6 cellular contexts compared by ENCODE assay signal in the genomic region with DNA sequence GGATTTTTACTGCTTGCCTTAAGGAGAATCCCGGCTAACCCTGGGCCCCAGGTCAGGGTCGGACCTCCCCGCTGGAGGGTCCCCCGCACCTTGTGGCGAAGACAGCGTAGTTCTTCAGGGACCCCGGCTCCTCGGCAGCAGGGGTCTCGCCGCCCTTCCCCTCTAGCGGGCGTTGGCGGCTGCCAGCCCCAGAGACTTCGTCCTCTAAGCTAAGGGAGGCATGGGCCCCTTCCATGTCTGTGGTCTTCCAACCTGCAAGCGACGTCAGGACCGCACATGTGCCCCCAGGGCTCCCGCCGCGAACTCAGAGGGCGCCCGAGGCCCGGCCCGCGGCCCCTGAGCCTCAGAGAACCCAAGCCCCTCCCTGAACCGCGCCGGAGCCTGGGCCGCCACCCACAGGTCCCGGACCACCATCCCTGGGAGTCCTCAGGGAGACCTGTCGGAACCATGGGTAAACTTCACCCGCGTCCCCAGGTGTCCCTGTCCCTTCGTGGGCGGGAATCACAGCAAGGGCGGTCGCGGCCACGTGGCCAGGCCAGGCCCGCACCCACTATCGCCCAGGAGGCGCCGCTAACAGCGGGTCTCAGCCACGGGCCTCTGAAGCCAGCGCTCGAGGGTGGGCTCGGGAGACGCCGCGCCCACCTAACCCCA. TPM values are rescaled to one million over a fixed set of nuclear protein-coding genes. Genes with fewer than 3 reads are reported as not detected.
DNase-seq lines count a peak whose midpoint lies in the region; ATAC-seq, FAIRE-seq and TF ChIP-seq lines count a peak whose summit lies in the region.

No MANE protein-coding gene starts in this region.

- POLR2A ChIA-PET in AG04450 (lab: Yijun Ruan, JAX) (no interaction called here), HepG2 (lab: Yijun Ruan, JAX) (interaction anchor here (1.0 to 2.7 kb wide), 3 partner anchors 9 to 29 kb away, joined by 3 to 12 read pairs (median 5); a partner anchor contains a TSS)

- peaks cover 76% of the 10 kb centered on the region for H3K36me3 Mint-ChIP-seq in activated T-cell treated with anti-CD3 and anti-CD28 coated beads, Interleukin-2, amount 50 U/mL, for 24 hours (ENCODE audit: low read depth)

- H3K9ac ChIP-seq in HepG2 (ENCODE audit: insufficient read depth, low read depth, low read length) = no peak overlapping the region

- in situ Hi-C loops in HepG2 (cut with HindIII; ENCODE audit: extremely low pct_ligation_motif_present, low pct_unique_long_range_greater_than_20kb) (loop anchor here (25.0 kb wide), 1 partner anchor 655 kb away; no protein-coding TSS in a partner anchor), KBM-7 (cut with MboI; ENCODE audit: low pct_unique_long_range_greater_than_20kb, low sequenced_read_pairs) (no loop called here)

- no peak for TF ChIP-seq RAD21 in HepG2 (CRISPR knock-in tag; IDR thresholded peaks at IDR 0.05)

- H3K9me3 ChIP-seq in AG04450 (ENCODE audit: control insufficient read depth, insufficient read depth, low read length) = no peaks in the 10 kb centered on the region; the same call in 1 of the 2 replicates
- no peaks in the 10 kb centered on the region for H3K9me3 ChIP-seq in HepG2 (ENCODE audit: low read length)

- FAIRE-seq in HepG2 (lab: Jason Lieb, UNC) = no peak

- 99% methylated on average over 41 of the region's 51 CpGs for WGBS in HepG2 (ENCODE audit: low lambda C conversion rate)

- H3K4me2 ChIP-seq in HepG2 (ENCODE audit: low read depth, low read length) = no peak overlapping the region

- no peaks in the 10 kb centered on the region for H3K9me3 Mint-ChIP-seq in activated T-cell treated with anti-CD3 and anti-CD28 coated beads, Interleukin-2, amount 50 U/mL, for 24 hours

- DNase-seq in AG04450 (ENCODE audit: low read depth, low spot score) (no peak), HepG2 (ENCODE audit: low spot score) (no peak), SKM-1 treated with dmso at 0.1 percent for 144 hours (lab: John Stamatoyannopoulos, UW; ENCODE audit: unreplicated experiment) (no peak), KBM-7 (no peak)
- DNase-seq in activated T-cell treated with anti-CD3 and anti-CD28 coated beads, Interleukin-2, amount 50 U/mL, for 24 hours = no peak

- H4K20me1 ChIP-seq in HepG2 (ENCODE audit: insufficient read depth, low read length) = no peaks in the 10 kb centered on the region

- BruUV-seq in HepG2 (replicated peaks; lab: Mats Ljungman, UMichigan) = no TSS peak

- peaks cover 42% of the 10 kb centered on the region for H3K4me1 ChIP-seq in HepG2 (ENCODE audit: insufficient read depth, low read length)

- no peak for TF ChIP-seq POLR2A in HepG2 (IDR thresholded peaks at IDR 0.05; ENCODE audit: insufficient read depth in 1 of 2, low read depth in 2 of 2, low read length in 2 of 2)

- H3K27ac ChIP-seq in AG04450 (ENCODE audit: low read depth, low read length) (no peak overlapping the region), HepG2 (ENCODE audit: extremely low read length, insufficient read depth, low read length) (peak overlapping the region; percentile 29)

- H3K36me3 ChIP-seq in HepG2 (replicated peaks in 1 of 2; ENCODE audit: control insufficient read depth in 1 of 2, insufficient read depth in 2 of 2, low read length in 2 of 2) = peaks cover 15 to 28% of the 10 kb centered on the region in 2 experiments

- H3K4me3 ChIP-seq in AG04450 (ENCODE audit: low read depth, low read length) = peak overlapping the region; percentile 55
- H3K4me3 ChIP-seq in HepG2 (replicated peaks in 1 of 3; ENCODE audit: insufficient read depth in 1 of 3, low read depth in 2 of 3, low read length in 3 of 3) = no peak overlapping the region

- intact Hi-C loops in HepG2 (cut with micrococcal nuclease; ENCODE audit: unreplicated experiment) = no loop called here

- TF ChIP-seq CTCF in AG04450 (IDR thresholded peaks at IDR 0.05; ENCODE audit: low read depth, low read length) = no peak
- no peak for TF ChIP-seq CTCF in HepG2 (CRISPR knock-in tag; IDR thresholded peaks at IDR 0.05)

- no peak overlapping the region for H3K27ac Mint-ChIP-seq in activated T-cell treated with anti-CD3 and anti-CD28 coated beads, Interleukin-2, amount 50 U/mL, for 24 hours

- TF ChIP-seq EP300 in HepG2 (IDR thresholded peaks at IDR 0.05; ENCODE audit: low read depth in 2 of 2, low read length in 2 of 2) (no peak), HepG2 (CRISPR knock-in tag; IDR thresholded peaks at IDR 0.05; ENCODE audit: borderline replicate concordance) (no peak)

- H3K27me3 Mint-ChIP-seq in activated T-cell treated with anti-CD3 and anti-CD28 coated beads, Interleukin-2, amount 50 U/mL, for 24 hours = no peaks in the 10 kb centered on the region

- H3K4me3 Mint-ChIP-seq in activated T-cell treated with anti-CD3 and anti-CD28 coated beads, Interleukin-2, amount 50 U/mL, for 24 hours = peak overlapping the region; percentile 55

- peaks cover 30% of the 10 kb centered on the region for H3K79me2 ChIP-seq in HepG2 (ENCODE audit: insufficient read depth, low read length)

- ATAC-seq in HepG2 (no peak), HG02678 (IDR thresholded peaks at IDR 0.05; ENCODE audit: unreplicated experiment) (no peak)

- H3K4me1 Mint-ChIP-seq in activated T-cell treated with anti-CD3 and anti-CD28 coated beads, Interleukin-2, amount 50 U/mL, for 24 hours (ENCODE audit: low read depth) = peaks cover 48% of the 10 kb centered on the region

- H3K27me3 ChIP-seq in AG04450 (ENCODE audit: control insufficient read depth, insufficient read depth, low read length) = no peaks in the 10 kb centered on the region
- H3K27me3 ChIP-seq in HepG2 (ENCODE audit: control insufficient read depth in 1 of 2, insufficient read depth in 2 of 2, low read length in 2 of 2) = no peaks in the 10 kb centered on the region

- CTCF ChIA-PET in AG04450 (lab: Charles Lee) = interaction anchor here (1.1 to 3.8 kb wide), 2 partner anchors 9 to 43 kb away, joined by 7 to 17 read pairs; no protein-coding TSS in a partner anchor
- CTCF ChIA-PET in HepG2 (lab: Yijun Ruan, JAX; ENCODE audit: low intra/inter-chr PET ratio, low total read pairs) = no interaction called here

- H2AFZ ChIP-seq in HepG2 (ENCODE audit: low read length) = no peak overlapping the region

RNA-seq across cellular contexts. Expression of a gene that starts 0.6 kb away (rescaled TPM):
- polyA plus RNA-seq in AG04450 (2011; rRNA removed) (2.9 and 3.1 TPM in 2 replicates), HepG2 (2011; rRNA removed) (18.8 and 20.5 TPM in 2 replicates)
- 7.2 and 8.8 TPM in 2 replicates for polyA minus RNA-seq in AG04450 (2011; rRNA and poly(A)+ RNA removed)
- 7.3 and 11.7 TPM in 2 replicates for total RNA-seq in HepG2 (2016; rRNA removed; fragmentation: Illumina TruSeq; extraction: Trizol)
- total RNA-seq in HepG2 (2016; cell fraction: cytosol; rRNA removed; fragmentation: Illumina TruSeq; extraction: Trizol; ENCODE audit: low read depth) = 9.7 and 12.6 TPM in 2 replicates
- total RNA-seq in HepG2 (2016; cell fraction: insoluble cytoplasmic fraction; rRNA removed; fragmentation: Illumina TruSeq; extraction: Trizol) = 8.8 and 12.4 TPM in 2 replicates
- total RNA-seq in HepG2 (2016; cell fraction: membrane; rRNA removed; fragmentation: Illumina TruSeq; extraction: Trizol) = 10.6 and 11.9 TPM in 2 replicates
- 23.2 and 30.1 TPM in 2 replicates for total RNA-seq in HepG2 (2016; cell fraction: nucleus; rRNA removed; fragmentation: Illumina TruSeq; extraction: Trizol)
- 11.7 and 12.1 TPM in 2 replicates for polyA plus RNA-seq in HepG2 (2011; cell fraction: cytosol; rRNA removed)
- polyA plus RNA-seq in HepG2 (2011; cell fraction: nucleus; rRNA removed) = 55.1 and 66.4 TPM in 2 replicates
- polyA plus RNA-seq in HepG2 (2012) = 8.0 and 8.9 TPM in 2 replicates
- polyA plus RNA-seq in HepG2 (2016; cell fraction: cytosol; fragmentation: Illumina TruSeq; extraction: Trizol; ENCODE audit: low read depth) = 2.6 and 3.4 TPM in 2 replicates
- 7.8 and 8.8 TPM in 2 replicates for polyA plus RNA-seq in HepG2 (2016; cell fraction: insoluble cytoplasmic fraction; fragmentation: Illumina TruSeq; extraction: Trizol; ENCODE audit: low read depth)
- polyA plus RNA-seq in HepG2 (2016; cell fraction: membrane; fragmentation: Illumina TruSeq; extraction: Trizol; ENCODE audit: low read depth) = 4.9 and 6.3 TPM in 2 replicates
- polyA plus RNA-seq in HepG2 (2016; cell fraction: nucleus; fragmentation: Illumina TruSeq; extraction: Trizol; ENCODE audit: insufficient read depth, low read depth) = 30.4 and 35.4 TPM in 2 replicates
- polyA minus RNA-seq in HepG2 (2011; rRNA and poly(A)+ RNA removed; ENCODE audit: low replicate concordance) = 41.3 and 43.1 TPM in 2 replicates
- 6.0 and 6.9 TPM in 2 replicates for polyA minus RNA-seq in HepG2 (2011; cell fraction: cytosol; rRNA and poly(A)+ RNA removed)
- 52.8 and 56.1 TPM in 2 replicates for polyA minus RNA-seq in HepG2 (2011; cell fraction: nucleus; rRNA and poly(A)+ RNA removed)

RNA-seq across cellular contexts. Expression of a gene that starts 2.9 kb away (rescaled TPM):
- 4.4 and 6.1 TPM in 2 replicates for polyA plus RNA-seq in AG04450 (2011; rRNA removed)
- 1.1 TPM in 2 replicates for polyA minus RNA-seq in AG04450 (2011; rRNA and poly(A)+ RNA removed)
- 2.5 and 5.2 TPM in 2 replicates for total RNA-seq in HepG2 (2016; rRNA removed; fragmentation: Illumina TruSeq; extraction: Trizol)
- 4.5 and 4.9 TPM in 2 replicates for total RNA-seq in HepG2 (2016; cell fraction: cytosol; rRNA removed; fragmentation: Illumina TruSeq; extraction: Trizol; ENCODE audit: low read depth)
- 2.9 and 5.6 TPM in 2 replicates for total RNA-seq in HepG2 (2016; cell fraction: insoluble cytoplasmic fraction; rRNA removed; fragmentation: Illumina TruSeq; extraction: Trizol)
- 6.2 and 6.3 TPM in 2 replicates for total RNA-seq in HepG2 (2016; cell fraction: membrane; rRNA removed; fragmentation: Illumina TruSeq; extraction: Trizol)
- 7.1 TPM in 2 replicates for total RNA-seq in HepG2 (2016; cell fraction: nucleus; rRNA removed; fragmentation: Illumina TruSeq; extraction: Trizol)
- 6.7 and 8.6 TPM in 2 replicates for polyA plus RNA-seq in HepG2 (2011; rRNA removed)
- polyA plus RNA-seq in HepG2 (2011; cell fraction: cytosol; rRNA removed) = 3.4 and 4.1 TPM in 2 replicates
- polyA plus RNA-seq in HepG2 (2011; cell fraction: nucleus; rRNA removed) = 6.6 and 6.7 TPM in 2 replicates
- 5.4 and 6.8 TPM in 2 replicates for polyA plus RNA-seq in HepG2 (2012)
- 4.9 and 6.2 TPM in 2 replicates for polyA plus RNA-seq in HepG2 (2016; cell fraction: cytosol; fragmentation: Illumina TruSeq; extraction: Trizol; ENCODE audit: low read depth)
- polyA plus RNA-seq in HepG2 (2016; cell fraction: insoluble cytoplasmic fraction; fragmentation: Illumina TruSeq; extraction: Trizol; ENCODE audit: low read depth) = 3.9 and 4.1 TPM in 2 replicates
- 5.5 and 7.1 TPM in 2 replicates for polyA plus RNA-seq in HepG2 (2016; cell fraction: membrane; fragmentation: Illumina TruSeq; extraction: Trizol; ENCODE audit: low read depth)
- 11.1 and 15.5 TPM in 2 replicates for polyA plus RNA-seq in HepG2 (2016; cell fraction: nucleus; fragmentation: Illumina TruSeq; extraction: Trizol; ENCODE audit: insufficient read depth, low read depth)
- polyA minus RNA-seq in HepG2 (2011; rRNA and poly(A)+ RNA removed; ENCODE audit: low replicate concordance) = 2.8 and 4.2 TPM in 2 replicates
- 1.7 and 2.2 TPM in 2 replicates for polyA minus RNA-seq in HepG2 (2011; cell fraction: cytosol; rRNA and poly(A)+ RNA removed)
- polyA minus RNA-seq in HepG2 (2011; cell fraction: nucleus; rRNA and poly(A)+ RNA removed) = 11.5 and 12.3 TPM in 2 replicates

RNA-seq across cellular contexts. Expression of a gene that starts 11.1 kb away (rescaled TPM):
- polyA plus RNA-seq in AG04450 (2011; rRNA removed) (7.2 and 15.0 TPM in 2 replicates), HepG2 (2011; rRNA removed) (18.0 and 28.8 TPM in 2 replicates)
- polyA minus RNA-seq in AG04450 (2011; rRNA and poly(A)+ RNA removed) = 12.7 and 23.8 TPM in 2 replicates
- 13.0 and 27.6 TPM in 2 replicates for total RNA-seq in HepG2 (2016; rRNA removed; fragmentation: Illumina TruSeq; extraction: Trizol)
- 21.9 and 24.8 TPM in 2 replicates for total RNA-seq in HepG2 (2016; cell fraction: cytosol; rRNA removed; fragmentation: Illumina TruSeq; extraction: Trizol; ENCODE audit: low read depth)
- 12.9 and 23.2 TPM in 2 replicates for total RNA-seq in HepG2 (2016; cell fraction: insoluble cytoplasmic fraction; rRNA removed; fragmentation: Illumina TruSeq; extraction: Trizol)
- total RNA-seq in HepG2 (2016; cell fraction: membrane; rRNA removed; fragmentation: Illumina TruSeq; extraction: Trizol) = 50.1 and 53.8 TPM in 2 replicates
- 17.5 and 21.9 TPM in 2 replicates for total RNA-seq in HepG2 (2016; cell fraction: nucleus; rRNA removed; fragmentation: Illumina TruSeq; extraction: Trizol)
- 20.3 and 26.3 TPM in 2 replicates for polyA plus RNA-seq in HepG2 (2011; cell fraction: cytosol; rRNA removed)
- 94.3 and 114 TPM in 2 replicates for polyA plus RNA-seq in HepG2 (2011; cell fraction: nucleus; rRNA removed)
- 37.2 and 56.3 TPM in 2 replicates for polyA plus RNA-seq in HepG2 (2012)
- 43.4 and 46.1 TPM in 2 replicates for polyA plus RNA-seq in HepG2 (2016; cell fraction: cytosol; fragmentation: Illumina TruSeq; extraction: Trizol; ENCODE audit: low read depth)
- polyA plus RNA-seq in HepG2 (2016; cell fraction: insoluble cytoplasmic fraction; fragmentation: Illumina TruSeq; extraction: Trizol; ENCODE audit: low read depth) = 40.1 and 49.6 TPM in 2 replicates
- 85.0 and 102 TPM in 2 replicates for polyA plus RNA-seq in HepG2 (2016; cell fraction: membrane; fragmentation: Illumina TruSeq; extraction: Trizol; ENCODE audit: low read depth)
- 57.9 and 59.3 TPM in 2 replicates for polyA plus RNA-seq in HepG2 (2016; cell fraction: nucleus; fragmentation: Illumina TruSeq; extraction: Trizol; ENCODE audit: insufficient read depth, low read depth)
- 15.3 and 64.5 TPM in 2 replicates for polyA minus RNA-seq in HepG2 (2011; rRNA and poly(A)+ RNA removed; ENCODE audit: low replicate concordance)
- 55.0 and 57.6 TPM in 2 replicates for polyA minus RNA-seq in HepG2 (2011; cell fraction: cytosol; rRNA and poly(A)+ RNA removed)
- 18.6 and 21.0 TPM in 2 replicates for polyA minus RNA-seq in HepG2 (2011; cell fraction: nucleus; rRNA and poly(A)+ RNA removed)

RNA-seq across cellular contexts. Expression of a gene that starts 29.3 kb away (rescaled TPM):
- polyA plus RNA-seq in AG04450 (2011; rRNA removed) (5.6 and 7.5 TPM in 2 replicates), HepG2 (2011; rRNA removed) (27.6 and 40.7 TPM in 2 replicates)
- 8.2 and 9.1 TPM in 2 replicates for polyA minus RNA-seq in AG04450 (2011; rRNA and poly(A)+ RNA removed)
- 16.5 and 32.4 TPM in 2 replicates for total RNA-seq in HepG2 (2016; rRNA removed; fragmentation: Illumina TruSeq; extraction: Trizol)
- 18.3 and 20.3 TPM in 2 replicates for total RNA-seq in HepG2 (2016; cell fraction: cytosol; rRNA removed; fragmentation: Illumina TruSeq; extraction: Trizol; ENCODE audit: low read depth)
- 16.1 and 35.0 TPM in 2 replicates for total RNA-seq in HepG2 (2016; cell fraction: insoluble cytoplasmic fraction; rRNA removed; fragmentation: Illumina TruSeq; extraction: Trizol)
- total RNA-seq in HepG2 (2016; cell fraction: membrane; rRNA removed; fragmentation: Illumina TruSeq; extraction: Trizol) = 28.2 and 28.4 TPM in 2 replicates
- total RNA-seq in HepG2 (2016; cell fraction: nucleus; rRNA removed; fragmentation: Illumina TruSeq; extraction: Trizol) = 26.3 and 36.2 TPM in 2 replicates
- 15.8 and 24.7 TPM in 2 replicates for polyA plus RNA-seq in HepG2 (2011; cell fraction: cytosol; rRNA removed)
- 157 and 173 TPM in 2 replicates for polyA plus RNA-seq in HepG2 (2011; cell fraction: nucleus; rRNA removed)
- polyA plus RNA-seq in HepG2 (2012) = 24.4 and 27.6 TPM in 2 replicates
- polyA plus RNA-seq in HepG2 (2016; cell fraction: cytosol; fragmentation: Illumina TruSeq; extraction: Trizol; ENCODE audit: low read depth) = 9.1 and 9.4 TPM in 2 replicates
- 17.4 and 18.2 TPM in 2 replicates for polyA plus RNA-seq in HepG2 (2016; cell fraction: insoluble cytoplasmic fraction; fragmentation: Illumina TruSeq; extraction: Trizol; ENCODE audit: low read depth)
- 15.5 and 17.2 TPM in 2 replicates for polyA plus RNA-seq in HepG2 (2016; cell fraction: membrane; fragmentation: Illumina TruSeq; extraction: Trizol; ENCODE audit: low read depth)
- 59.4 and 61.4 TPM in 2 replicates for polyA plus RNA-seq in HepG2 (2016; cell fraction: nucleus; fragmentation: Illumina TruSeq; extraction: Trizol; ENCODE audit: insufficient read depth, low read depth)
- polyA minus RNA-seq in HepG2 (2011; rRNA and poly(A)+ RNA removed; ENCODE audit: low replicate concordance) = 11.2 and 33.8 TPM in 2 replicates
- 10.8 TPM in 2 replicates for polyA minus RNA-seq in HepG2 (2011; cell fraction: cytosol; rRNA and poly(A)+ RNA removed)
- polyA minus RNA-seq in HepG2 (2011; cell fraction: nucleus; rRNA and poly(A)+ RNA removed) = 50.0 and 57.6 TPM in 2 replicates
